In the genomic region with DNA sequence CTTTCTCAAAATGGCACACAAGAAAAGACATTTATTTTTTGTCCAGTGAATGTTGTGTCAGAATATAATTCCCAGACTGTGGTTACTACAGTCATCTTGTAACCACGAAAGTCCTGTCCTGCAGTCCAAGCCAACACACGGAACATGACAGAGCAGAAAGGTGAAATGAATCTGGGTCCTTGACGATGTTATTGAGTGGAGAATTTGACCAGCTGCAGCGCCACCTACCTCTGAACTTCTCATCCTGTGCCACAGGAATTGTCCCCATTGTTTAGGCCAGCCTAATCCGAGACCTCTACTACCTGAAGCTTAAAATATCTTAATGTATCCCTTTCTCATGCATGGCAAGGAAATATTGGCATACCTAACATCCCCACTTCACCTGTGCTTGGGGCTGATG, we compare ENCODE assay signal across 9 cellular contexts.
A peak's percentile ranks its signal among the peaks of the same experiment; 100 is the strongest.
DNase-seq lines count a peak whose midpoint lies in the region; ATAC-seq and TF ChIP-seq lines count a peak whose summit lies in the region.
"Had no signal": no experiment of that assay in that cellular context is flagged by ENCODE, and none has a peak within 500 bp of the region (broad histone marks: within the 10 kb centered on the region; RNA-seq: fewer than 3 reads in every experiment).

No MANE protein-coding gene starts in this region.

- POLR2A ChIA-PET in OCI-LY7 (lab: Charles Lee): no interaction called here

- H2AFZ ChIP-seq in OCI-LY7 (ENCODE audit: low read length): no peak overlapping the region

- BruUV-seq in OCI-LY7 (replicated peaks; lab: Mats Ljungman, UMichigan): no TSS peak

- intact Hi-C loops in OCI-LY7 (cut with micrococcal nuclease; ENCODE audit: unreplicated experiment): no loop called here

- H3K27me3 ChIP-seq in kidney epithelial cell (ENCODE audit: control insufficient read depth, insufficient read depth, low read length): no peaks in the 10 kb centered on the region

- ATAC-seq in HG02798 (IDR thresholded peaks at IDR 0.05; ENCODE audit: poor library complexity, unreplicated experiment): peak; percentile 40
- ATAC-seq in GM18502 (IDR thresholded peaks at IDR 0.05; ENCODE audit: poor library complexity, unreplicated experiment): no peak
- ATAC-seq in GM18519 (IDR thresholded peaks at IDR 0.05; ENCODE audit: low FRiP score, unreplicated experiment): no peak
- ATAC-seq in GM18511 (IDR thresholded peaks at IDR 0.05; ENCODE audit: unreplicated experiment): no peak

- no peak overlapping the region for H3K4me3 ChIP-seq in OCI-LY7 (ENCODE audit: low read depth, low read length, poor library complexity, severe bottlenecking)
- H3K4me3 ChIP-seq in kidney epithelial cell (ENCODE audit: low read depth, low read length): no peak overlapping the region

- TF ChIP-seq CTCF in OCI-LY7 (conservative IDR thresholded peaks at IDR 0.05; ENCODE audit: low read length): peak; percentile 71
- peak; percentile 21 for TF ChIP-seq CTCF in kidney epithelial cell (IDR thresholded peaks at IDR 0.05; ENCODE audit: insufficient read depth, low read length, poor library complexity, severe bottlenecking)

- no peaks in the 10 kb centered on the region for H3K9me3 ChIP-seq in OCI-LY7 (ENCODE audit: low read length)

- CTCF ChIA-PET in OCI-LY7 (lab: Charles Lee; ENCODE audit: unreplicated experiment): no interaction called here

- no peaks in the 10 kb centered on the region for H3K79me2 ChIP-seq in OCI-LY7 (ENCODE audit: insufficient read depth, low read depth, low read length)

- no peak overlapping the region for H3K27ac ChIP-seq in OCI-LY7 (ENCODE audit: low read depth, low read length, poor library complexity, severe bottlenecking)

- no peak overlapping the region for H3K4me2 ChIP-seq in OCI-LY7 (ENCODE audit: low read length)

- H3K9me2 ChIP-seq in OCI-LY7 (ENCODE audit: insufficient read depth, low read length): no peaks in the 10 kb centered on the region

- H3K4me1 ChIP-seq in OCI-LY7 (ENCODE audit: insufficient read depth, low read length, poor library complexity, severe bottlenecking): no peaks in the 10 kb centered on the region

- no peaks in the 10 kb centered on the region for H4K20me1 ChIP-seq in OCI-LY7 (ENCODE audit: insufficient read depth, low read length)

- H3K36me3 ChIP-seq in OCI-LY7 (ENCODE audit: insufficient read depth, low read length) (no peaks in the 10 kb centered on the region), kidney epithelial cell (ENCODE audit: control insufficient read depth, insufficient read depth, low read length) (no peaks in the 10 kb centered on the region)

- DNase-seq in DMS53 treated with DMSO at 0.1 percent for 48 hours (lab: John Stamatoyannopoulos, UW; ENCODE audit: unreplicated experiment) (peak; percentile 73), OCI-LY7 (ENCODE audit: low spot score) (peak; percentile 10), kidney epithelial cell (ENCODE audit: low read depth) (no peak), hepatic stellate cell (ENCODE audit: low spot score) (no peak)
- DNase-seq: stimulated activated CD8-positive, alpha-beta memory T cell treated with anti-CD3 and anti-CD28 coated beads, Interleukin-4, amount 100 ng/mL, for 48 hours had no signal

Comparison
In these comparisons a context has a peak if more than half of its experiments do, and no peak if none do; other contexts are left out.
1. DNase-seq: peak in DMS53 treated with DMSO at 0.1 percent for 48 hours (single experiment) and OCI-LY7 (single experiment); none in kidney epithelial cell (single experiment) and hepatic stellate cell (single experiment).